ENCODE assay signal across 1 cellular context in the genomic region with DNA sequence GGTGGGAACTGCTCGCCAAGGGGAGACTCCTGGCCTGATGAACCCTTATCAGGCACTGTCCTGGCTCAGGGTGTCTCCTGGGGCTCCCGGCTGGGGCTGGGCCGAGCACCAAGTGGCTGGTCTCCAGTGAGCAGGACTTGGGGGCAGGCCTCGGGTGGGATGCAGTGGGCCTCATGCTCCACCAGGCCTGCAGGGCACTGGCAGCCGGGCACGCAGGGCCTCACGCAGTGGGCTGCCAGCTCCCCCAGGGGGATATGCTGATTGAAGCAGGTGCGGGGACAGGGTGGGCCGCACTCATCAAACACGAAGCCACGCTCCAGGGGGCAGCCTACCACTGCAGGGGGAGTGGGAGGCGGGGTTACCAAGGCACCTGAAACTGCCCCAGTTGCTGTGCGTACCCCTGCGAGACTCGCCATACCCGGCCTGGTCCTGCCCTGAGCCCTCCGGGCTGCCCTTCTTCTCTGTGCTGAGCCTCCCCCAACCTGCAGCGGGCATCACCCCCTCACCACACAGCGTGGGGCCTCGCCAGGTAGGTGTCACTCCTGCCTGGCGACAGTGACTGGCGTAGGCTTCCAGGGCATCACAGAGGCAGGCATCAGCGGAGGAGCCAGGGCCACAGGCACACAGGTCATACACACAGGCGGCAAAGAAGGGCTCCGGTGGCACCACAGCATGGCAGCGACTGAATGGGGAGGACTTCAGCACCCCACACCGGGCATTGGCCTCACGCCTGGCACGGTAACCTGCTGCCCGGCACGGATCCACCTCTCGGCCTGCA.
TF ChIP-seq lines count a peak whose summit lies in the region.

No MANE protein-coding gene starts in this region.

TF ChIP-seq in HEK293, 187 proteins besides CTCF, POLR2A, EP300 and RAD21 (continued from another document):
- TF ChIP-seq, protein P1, sequence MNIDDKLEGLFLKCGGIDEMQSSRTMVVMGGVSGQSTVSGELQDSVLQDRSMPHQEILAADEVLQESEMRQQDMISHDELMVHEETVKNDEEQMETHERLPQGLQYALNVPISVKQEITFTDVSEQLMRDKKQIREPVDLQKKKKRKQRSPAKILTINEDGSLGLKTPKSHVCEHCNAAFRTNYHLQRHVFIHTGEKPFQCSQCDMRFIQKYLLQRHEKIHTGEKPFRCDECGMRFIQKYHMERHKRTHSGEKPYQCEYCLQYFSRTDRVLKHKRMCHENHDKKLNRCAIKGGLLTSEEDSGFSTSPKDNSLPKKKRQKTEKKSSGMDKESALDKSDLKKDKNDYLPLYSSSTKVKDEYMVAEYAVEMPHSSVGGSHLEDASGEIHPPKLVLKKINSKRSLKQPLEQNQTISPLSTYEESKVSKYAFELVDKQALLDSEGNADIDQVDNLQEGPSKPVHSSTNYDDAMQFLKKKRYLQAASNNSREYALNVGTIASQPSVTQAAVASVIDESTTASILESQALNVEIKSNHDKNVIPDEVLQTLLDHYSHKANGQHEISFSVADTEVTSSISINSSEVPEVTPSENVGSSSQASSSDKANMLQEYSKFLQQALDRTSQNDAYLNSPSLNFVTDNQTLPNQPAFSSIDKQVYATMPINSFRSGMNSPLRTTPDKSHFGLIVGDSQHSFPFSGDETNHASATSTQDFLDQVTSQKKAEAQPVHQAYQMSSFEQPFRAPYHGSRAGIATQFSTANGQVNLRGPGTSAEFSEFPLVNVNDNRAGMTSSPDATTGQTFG (tag by site-specific recombination; IDR thresholded peaks at IDR 0.05; ENCODE audit: borderline replicate concordance), result no peak
- TF ChIP-seq HOXC10 (CRISPR knock-in tag; IDR thresholded peaks at IDR 0.05) (no peak), REPIN1 (tag by site-specific recombination; IDR thresholded peaks at IDR 0.05; ENCODE audit: low read depth) (no peak), KLF9 (tag by site-specific recombination; IDR thresholded peaks at IDR 0.05; ENCODE audit: low read depth) (no peak), GLIS2 (tag by site-specific recombination; IDR thresholded peaks at IDR 0.05) (0 out of 2 replicates have a peak, but pooled peaks have one; percentile 15), ZNF629 (tag by site-specific recombination; IDR thresholded peaks at IDR 0.05) (no peak), ZNF610 (tag by site-specific recombination; IDR thresholded peaks at IDR 0.05; ENCODE audit: borderline replicate concordance) (no peak), ZNF544 (tag by site-specific recombination; IDR thresholded peaks at IDR 0.05) (no peak), ZNF701 (tag by site-specific recombination; IDR thresholded peaks at IDR 0.05) (no peak)
- TF ChIP-seq, protein P2, sequence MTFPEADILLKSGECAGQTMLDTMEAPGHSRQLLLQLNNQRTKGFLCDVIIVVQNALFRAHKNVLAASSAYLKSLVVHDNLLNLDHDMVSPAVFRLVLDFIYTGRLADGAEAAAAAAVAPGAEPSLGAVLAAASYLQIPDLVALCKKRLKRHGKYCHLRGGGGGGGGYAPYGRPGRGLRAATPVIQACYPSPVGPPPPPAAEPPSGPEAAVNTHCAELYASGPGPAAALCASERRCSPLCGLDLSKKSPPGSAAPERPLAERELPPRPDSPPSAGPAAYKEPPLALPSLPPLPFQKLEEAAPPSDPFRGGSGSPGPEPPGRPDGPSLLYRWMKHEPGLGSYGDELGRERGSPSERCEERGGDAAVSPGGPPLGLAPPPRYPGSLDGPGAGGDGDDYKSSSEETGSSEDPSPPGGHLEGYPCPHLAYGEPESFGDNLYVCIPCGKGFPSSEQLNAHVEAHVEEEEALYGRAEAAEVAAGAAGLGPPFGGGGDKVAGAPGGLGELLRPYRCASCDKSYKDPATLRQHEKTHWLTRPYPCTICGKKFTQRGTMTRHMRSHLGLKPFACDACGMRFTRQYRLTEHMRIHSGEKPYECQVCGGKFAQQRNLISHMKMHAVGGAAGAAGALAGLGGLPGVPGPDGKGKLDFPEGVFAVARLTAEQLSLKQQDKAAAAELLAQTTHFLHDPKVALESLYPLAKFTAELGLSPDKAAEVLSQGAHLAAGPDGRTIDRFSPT (tag by site-specific recombination; IDR thresholded peaks at IDR 0.05), result peak; percentile 34; the same call in 1 of the 2 replicates
- TF ChIP-seq, protein P3, sequence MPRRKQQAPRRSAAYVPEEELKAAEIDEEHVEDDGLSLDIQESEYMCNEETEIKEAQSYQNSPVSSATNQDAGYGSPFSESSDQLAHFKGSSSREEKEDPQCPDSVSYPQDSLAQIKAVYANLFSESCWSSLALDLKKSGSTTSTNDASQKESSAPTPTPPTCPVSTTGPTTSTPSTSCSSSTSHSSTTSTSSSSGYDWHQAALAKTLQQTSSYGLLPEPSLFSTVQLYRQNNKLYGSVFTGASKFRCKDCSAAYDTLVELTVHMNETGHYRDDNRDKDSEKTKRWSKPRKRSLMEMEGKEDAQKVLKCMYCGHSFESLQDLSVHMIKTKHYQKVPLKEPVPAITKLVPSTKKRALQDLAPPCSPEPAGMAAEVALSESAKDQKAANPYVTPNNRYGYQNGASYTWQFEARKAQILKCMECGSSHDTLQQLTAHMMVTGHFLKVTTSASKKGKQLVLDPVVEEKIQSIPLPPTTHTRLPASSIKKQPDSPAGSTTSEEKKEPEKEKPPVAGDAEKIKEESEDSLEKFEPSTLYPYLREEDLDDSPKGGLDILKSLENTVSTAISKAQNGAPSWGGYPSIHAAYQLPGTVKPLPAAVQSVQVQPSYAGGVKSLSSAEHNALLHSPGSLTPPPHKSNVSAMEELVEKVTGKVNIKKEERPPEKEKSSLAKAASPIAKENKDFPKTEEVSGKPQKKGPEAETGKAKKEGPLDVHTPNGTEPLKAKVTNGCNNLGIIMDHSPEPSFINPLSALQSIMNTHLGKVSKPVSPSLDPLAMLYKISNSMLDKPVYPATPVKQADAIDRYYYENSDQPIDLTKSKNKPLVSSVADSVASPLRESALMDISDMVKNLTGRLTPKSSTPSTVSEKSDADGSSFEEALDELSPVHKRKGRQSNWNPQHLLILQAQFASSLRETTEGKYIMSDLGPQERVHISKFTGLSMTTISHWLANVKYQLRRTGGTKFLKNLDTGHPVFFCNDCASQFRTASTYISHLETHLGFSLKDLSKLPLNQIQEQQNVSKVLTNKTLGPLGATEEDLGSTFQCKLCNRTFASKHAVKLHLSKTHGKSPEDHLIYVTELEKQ (tag by site-specific recombination; IDR thresholded peaks at IDR 0.05; ENCODE audit: borderline replicate concordance), result no peak
- TF ChIP-seq, protein P4, sequence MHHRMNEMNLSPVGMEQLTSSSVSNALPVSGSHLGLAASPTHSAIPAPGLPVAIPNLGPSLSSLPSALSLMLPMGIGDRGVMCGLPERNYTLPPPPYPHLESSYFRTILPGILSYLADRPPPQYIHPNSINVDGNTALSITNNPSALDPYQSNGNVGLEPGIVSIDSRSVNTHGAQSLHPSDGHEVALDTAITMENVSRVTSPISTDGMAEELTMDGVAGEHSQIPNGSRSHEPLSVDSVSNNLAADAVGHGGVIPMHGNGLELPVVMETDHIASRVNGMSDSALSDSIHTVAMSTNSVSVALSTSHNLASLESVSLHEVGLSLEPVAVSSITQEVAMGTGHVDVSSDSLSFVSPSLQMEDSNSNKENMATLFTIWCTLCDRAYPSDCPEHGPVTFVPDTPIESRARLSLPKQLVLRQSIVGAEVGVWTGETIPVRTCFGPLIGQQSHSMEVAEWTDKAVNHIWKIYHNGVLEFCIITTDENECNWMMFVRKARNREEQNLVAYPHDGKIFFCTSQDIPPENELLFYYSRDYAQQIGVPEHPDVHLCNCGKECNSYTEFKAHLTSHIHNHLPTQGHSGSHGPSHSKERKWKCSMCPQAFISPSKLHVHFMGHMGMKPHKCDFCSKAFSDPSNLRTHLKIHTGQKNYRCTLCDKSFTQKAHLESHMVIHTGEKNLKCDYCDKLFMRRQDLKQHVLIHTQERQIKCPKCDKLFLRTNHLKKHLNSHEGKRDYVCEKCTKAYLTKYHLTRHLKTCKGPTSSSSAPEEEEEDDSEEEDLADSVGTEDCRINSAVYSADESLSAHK (tag by site-specific recombination; IDR thresholded peaks at IDR 0.05), result no peak
